9 cellular contexts compared by ENCODE assay signal in genomic region chr1:165857046-165857801, GRCh38. TPM values are rescaled to one million over a fixed set of nuclear protein-coding genes. Genes with fewer than 3 reads are reported as not detected.
A peak's percentile ranks its signal among the peaks of the same experiment; 100 is the strongest.
DNase-seq lines count a peak whose midpoint lies in the region; ATAC-seq and TF ChIP-seq lines count a peak whose summit lies in the region.
"Had no signal": no experiment of that assay in that cellular context is flagged by ENCODE, and none has a peak within 500 bp of the region (broad histone marks: within the 10 kb centered on the region; RNA-seq: fewer than 3 reads in every experiment).

No MANE protein-coding gene starts in this region.

- peak; percentile 73 for ATAC-seq in HG03521 (IDR thresholded peaks at IDR 0.05; ENCODE audit: unreplicated experiment)
- ATAC-seq: HCT116 had no signal

- no peak overlapping the region for H3K4me3 Mint-ChIP-seq in endothelial cell (ENCODE audit: unreplicated experiment)

- no peaks in the 10 kb centered on the region for H3K9me3 Mint-ChIP-seq in endothelial cell (ENCODE audit: unreplicated experiment)

- H3K36me3 Mint-ChIP-seq in endothelial cell (ENCODE audit: low read depth, unreplicated experiment) = peaks cover 13% of the 10 kb centered on the region

- peaks cover 12% of the 10 kb centered on the region for H3K27me3 Mint-ChIP-seq in endothelial cell (ENCODE audit: unreplicated experiment)

- peaks cover 47% of the 10 kb centered on the region for H3K4me1 Mint-ChIP-seq in endothelial cell (ENCODE audit: unreplicated experiment)

- intact Hi-C loops in posterior vena cava (cut with DNase I) = no loop called here

- no peak for TF ChIP-seq CTCF in GM20000 (IDR thresholded peaks at IDR 0.05; ENCODE audit: extremely low read depth, missing control alignments)
- no peak for TF ChIP-seq CTCF in endothelial cell (IDR thresholded peaks at IDR 0.05; ENCODE audit: unreplicated experiment)

- peak overlapping the region; percentile 31 for H3K27ac Mint-ChIP-seq in endothelial cell (ENCODE audit: unreplicated experiment)

- DNase-seq in Caki2 (ENCODE audit: low read depth) (peak; percentile 47), GM20000 (ENCODE audit: low spot score) (peak; percentile 55), endothelial cell (ENCODE audit: low spot score) (no peak), NCI-H446 treated with DMSO at 0.1 percent for 48 hours (lab: John Stamatoyannopoulos, UW) (no peak), LoVo (ENCODE audit: low spot score) (no peak), GM03348 (ENCODE audit: low spot score) (no peak), posterior vena cava (ENCODE audit: low spot score) (no peak)

- in situ Hi-C loops in Caki2 (cut with HindIII; ENCODE audit: low pct_unique_long_range_greater_than_20kb, low sequenced_read_pairs) = no loop called here

RNA-seq across cellular contexts. Expression of gene UCK2, which starts 29.8 kb away (rescaled TPM):
- 84.3 and 109 TPM in 2 replicates for total RNA-seq in Caki2 (2014; rRNA removed; shearing (Covaris generic); ENCODE audit: low replicate concordance)
- total RNA-seq in endothelial cell (ENCODE audit: unreplicated experiment) = 52.9 TPM
- total RNA-seq in posterior vena cava = 10 to 100 TPM; 14.7 to 20.8 TPM

Comparison
In these comparisons a context has a peak if more than half of its experiments do, and no peak if none do; other contexts are left out.
1. DNase-seq: peak in Caki2 (single experiment) and GM20000 (single experiment); none in endothelial cell (single experiment), NCI-H446 treated with DMSO at 0.1 percent for 48 hours (single experiment), LoVo (single experiment), GM03348 (single experiment) and posterior vena cava (single experiment).